Comparison of ENCODE assay signal across 8 cellular contexts in the genomic region with DNA sequence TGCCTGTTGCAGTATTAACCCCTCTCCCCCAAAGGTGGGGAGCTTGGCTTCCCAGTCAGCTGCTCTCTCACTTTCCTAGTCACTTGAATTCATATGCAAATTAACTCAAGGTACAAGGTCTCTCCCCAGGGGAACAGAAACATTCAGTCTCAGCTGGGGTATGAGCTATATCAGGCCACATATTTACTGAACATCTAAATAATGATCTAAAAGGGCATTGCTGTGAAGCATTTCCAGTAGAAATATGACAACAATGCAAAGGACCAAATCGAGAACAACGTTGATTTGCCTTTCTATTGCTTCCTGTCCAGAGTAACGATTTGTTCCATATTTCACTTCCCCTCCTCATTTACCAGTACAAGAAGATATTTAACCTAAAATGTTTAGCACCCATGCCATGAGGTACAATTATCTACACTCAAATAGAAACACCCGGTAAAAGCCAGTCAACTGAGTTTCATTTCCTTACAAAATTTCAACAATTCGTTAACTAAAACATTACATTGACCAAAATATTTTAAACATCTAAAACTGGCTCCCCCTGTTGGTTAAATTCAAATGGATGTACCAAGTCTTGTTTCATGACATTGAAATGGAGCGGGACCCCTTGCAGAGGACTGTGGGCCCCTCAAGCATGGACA. TPM values are rescaled to one million over a fixed set of nuclear protein-coding genes. Genes with fewer than 3 reads are reported as not detected.
DNase-seq lines count a peak whose midpoint lies in the region; ATAC-seq and TF ChIP-seq lines count a peak whose summit lies in the region.

No MANE protein-coding gene starts in this region.

- H3K9ac ChIP-seq in adipocyte (ENCODE audit: low read length): no peak overlapping the region

- WGBS in spleen, 5 donors: 19 to 28% (median 20%) methylated on average over 6 of the region's 6 CpGs

- peak; percentile 42 for DNase-seq in adipocyte (ENCODE audit: low read depth)
- DNase-seq in spleen: no peak
- no peak for DNase-seq in NCI-H128 (lab: John Stamatoyannopoulos, UW; ENCODE audit: unreplicated experiment)
- no peak for DNase-seq in hypothalamus (lab: John Stamatoyannopoulos, UW)
- DNase-seq in HuH-7.5 (ENCODE audit: low spot score): no peak

- intact Hi-C loops in spleen (cut with DNase I; ENCODE audit: low total_unique reads): no loop called here

- no peaks in the 10 kb centered on the region for H3K36me3 ChIP-seq in adipocyte (ENCODE audit: control insufficient read depth, insufficient read depth, low read length, severe bottlenecking)
- H3K36me3 ChIP-seq in spleen: no peaks in the 10 kb centered on the region

- H3K27ac ChIP-seq in spleen: peak overlapping the region in 4 of 8 donors; percentile 12 to 52 (median 26)

- H3K9me3 ChIP-seq in adipocyte (ENCODE audit: control insufficient read depth, low read length) (no peaks in the 10 kb centered on the region), spleen (peaks cover 0 to 9% (median under 1%) of the 10 kb centered on the region in 8 donors)

- TF ChIP-seq POLR2A in spleen (IDR thresholded peaks at IDR 0.05): no peak

- no peaks in the 10 kb centered on the region for H3K4me1 ChIP-seq in adipocyte (ENCODE audit: control insufficient read depth, insufficient read depth, low read length)
- peaks cover 13 to 37% (median 19%) of the 10 kb centered on the region in 6 donors for H3K4me1 ChIP-seq in spleen

- no peak overlapping the region for H3K4me3 ChIP-seq in adipocyte (ENCODE audit: low read length)
- peak overlapping the region in 1 of 8 donors; percentile 41 for H3K4me3 ChIP-seq in spleen

- peak; percentile 27; the same call in 1 of the 2 replicates for TF ChIP-seq CTCF in GM12874 (IDR thresholded peaks at IDR 0.05; ENCODE audit: insufficient read depth, low read depth, low read length)
- peak in 9 of 11 experiments; percentile 17 to 50 (median 38) for TF ChIP-seq CTCF in spleen (IDR thresholded peaks at IDR 0.05 in 8 of 11, conservative IDR thresholded peaks at IDR 0.05 in 3 of 11)

- H3K27me3 ChIP-seq in adipocyte (replicated peaks; ENCODE audit: control insufficient read depth, insufficient read depth, low read length) (peaks cover 11% of the 10 kb centered on the region), spleen (replicated peaks in 1 of 7) (peaks cover 0 to 5% (median 0%) of the 10 kb centered on the region in 7 donors)

- ATAC-seq in GM21390 (IDR thresholded peaks at IDR 0.05; ENCODE audit: unreplicated experiment) (peak; percentile 95), HG03521 (IDR thresholded peaks at IDR 0.05; ENCODE audit: unreplicated experiment) (peak; percentile 82)

RNA-seq across cellular contexts. Expression of a gene that starts 36.5 kb away (rescaled TPM):
- total RNA-seq in spleen: 10 to 100 TPM; 29.4 to 51.8 (median 37.3) TPM
- polyA plus RNA-seq in spleen: 10 to 100 TPM; 10.8 to 15.4 (median 15.0) TPM

RNA-seq across cellular contexts. Expression of a gene that starts 43.4 kb away (rescaled TPM):
- 100 to 1,000 TPM in 3 of 7 donors, 10 to 100 TPM in 4; 48.8 to 148 (median 69.1) TPM for total RNA-seq in spleen
- polyA plus RNA-seq in spleen: 10 to 100 TPM in 2 of 3 donors, 1 to 10 TPM in 1; 5.0 to 13.5 (median 12.0) TPM
